Comparison of ENCODE assay signal across 19 cellular contexts in the genomic region with DNA sequence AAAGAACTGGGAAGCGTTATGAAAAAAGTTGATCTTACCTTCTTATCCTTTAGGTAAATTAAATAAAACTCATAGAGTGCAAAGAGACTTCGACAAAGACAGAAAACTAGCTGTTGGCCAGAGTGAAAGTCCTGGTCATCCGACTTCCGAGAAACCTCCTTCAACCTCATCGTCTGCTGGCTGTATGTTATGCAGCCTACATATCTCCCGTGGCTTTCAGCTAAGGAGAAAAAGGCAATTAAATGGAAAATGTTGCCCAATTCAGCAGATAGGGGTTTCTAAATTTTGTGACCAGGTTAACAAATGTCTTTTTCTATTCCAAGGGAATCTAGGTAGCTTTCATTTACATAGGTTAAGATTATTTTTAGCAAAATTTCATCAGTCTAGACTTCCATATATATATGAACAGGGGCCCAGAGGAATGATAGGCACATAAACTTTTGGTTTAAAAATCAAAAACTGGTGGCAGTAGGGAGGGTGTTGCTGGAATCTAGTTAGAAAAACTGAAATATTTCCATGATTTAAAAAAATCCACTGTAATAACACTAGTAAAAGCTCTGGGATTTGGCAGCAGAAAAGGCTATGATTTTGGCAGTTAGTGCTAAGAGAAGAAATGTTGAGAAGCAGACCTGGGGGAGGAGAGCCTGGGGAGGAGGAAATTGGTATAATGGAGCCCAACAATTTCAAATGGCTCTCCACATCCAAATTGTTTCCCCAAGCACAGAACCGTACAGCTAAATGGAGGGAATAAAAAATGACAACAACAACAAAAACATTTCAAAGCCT. TPM values are rescaled to one million over a fixed set of nuclear protein-coding genes. Genes with fewer than 3 reads are reported as not detected.
DNase-seq lines count a peak whose midpoint lies in the region; ATAC-seq and TF ChIP-seq lines count a peak whose summit lies in the region.
"Had no signal": no experiment of that assay in that cellular context is flagged by ENCODE, and none has a peak within 500 bp of the region (broad histone marks: within the 10 kb centered on the region; RNA-seq: fewer than 3 reads in every experiment).

No MANE protein-coding gene starts in this region.

- ATAC-seq in GM23338, result no peak
- no peak for ATAC-seq in body of pancreas

- H3K27me3 ChIP-seq in GM23338 (ENCODE audit: insufficient read depth), result no peaks in the 10 kb centered on the region
- no peaks in the 10 kb centered on the region for H3K27me3 ChIP-seq in body of pancreas
- no peaks in the 10 kb centered on the region for H3K27me3 ChIP-seq in smooth muscle cell (ENCODE audit: low read depth)
- H3K27me3 ChIP-seq: foreskin keratinocyte had no signal

- no peaks in the 10 kb centered on the region for H3K9me3 ChIP-seq in body of pancreas
- no peaks in the 10 kb centered on the region for H3K9me3 ChIP-seq in mesodermal cell (ENCODE audit: control insufficient read depth, low read length)
- no peaks in the 10 kb centered on the region for H3K9me3 ChIP-seq in smooth muscle cell (replicated peaks; ENCODE audit: low read depth)

- H4K20me1 ChIP-seq in GM23338 (replicated peaks; ENCODE audit: insufficient read depth) (peaks cover 20% of the 10 kb centered on the region), smooth muscle cell (ENCODE audit: low read depth) (peaks cover 28% of the 10 kb centered on the region)

- no peak for TF ChIP-seq POLR2A in body of pancreas (IDR thresholded peaks at IDR 0.05)

- H3K4me2 ChIP-seq in GM23338, result no peak overlapping the region
- peak overlapping the region; percentile 79 for H3K4me2 ChIP-seq in smooth muscle cell
- H3K4me2 ChIP-seq: KMS-11 had no signal

- H3F3A ChIP-seq in GM23338 (replicated peaks; ENCODE audit: low read depth) (peaks cover 1% of the 10 kb centered on the region; the same call in 1 of the 2 replicates), smooth muscle cell (ENCODE audit: low read depth) (peaks cover 29% of the 10 kb centered on the region)

- no peak overlapping the region for H2AFZ ChIP-seq in GM23338
- H2AFZ ChIP-seq in smooth muscle cell (ENCODE audit: low read depth), result no peak overlapping the region

- 89 to 90% methylated on average over 7 of the region's 7 CpGs for WGBS in body of pancreas, 2 donors
- WGBS in mesodermal cell (ENCODE audit: insufficient coverage in 2 of 2), 2 experiments, result 95 to 100% methylated on average over 4 of the region's 7 CpGs
- WGBS in smooth muscle cell (ENCODE audit: low lambda C conversion rate), result 40% methylated on average over 7 of the region's 7 CpGs

- no peaks in the 10 kb centered on the region for H3K9me2 ChIP-seq in GM23338 (ENCODE audit: insufficient read depth)

- no peak overlapping the region for H3K4me3 Mint-ChIP-seq in GM23338
- H3K4me3 Mint-ChIP-seq: CD4-positive, alpha-beta memory T cell; neural crest cell; T-helper 1 cell treated with Interleukin-12 subunit alpha and Interleukin-12 subunit beta and Interleukin-4 antibody, amounts not matched to agents 30 μg/mL and 1 μg/mL, for 36 hours had no signal

- intact Hi-C loops in body of pancreas (cut with DNase I), result no loop called here

- TF ChIP-seq CTCF in GM23338 (conservative IDR thresholded peaks at IDR 0.05; ENCODE audit: low read depth in 2 of 2), result no peak
- TF ChIP-seq CTCF in body of pancreas (IDR thresholded peaks at IDR 0.05), result no peak
- no peak for TF ChIP-seq CTCF in smooth muscle cell (IDR thresholded peaks at IDR 0.05; ENCODE audit: borderline replicate concordance, insufficient read depth, poor library complexity, severe bottlenecking)

- no peak for DNase-seq in GM23338 (ENCODE audit: low spot score)
- DNase-seq in body of pancreas, result no peak
- DNase-seq in smooth muscle cell (lab: John Stamatoyannopoulos, UW; ENCODE audit: unreplicated experiment), result no peak
- DNase-seq in NCI-H187 (lab: John Stamatoyannopoulos, UW), result no peak
- no peak for DNase-seq in activated CD4-positive, CD25-positive, alpha-beta regulatory T cell treated with anti-CD3 and anti-CD28 coated beads, Interleukin-2, amount 50 U/mL, for 72 hours
- DNase-seq in NCI-H2227 treated with DMSO at 0.1 percent for 48 hours (lab: John Stamatoyannopoulos, UW), result no peak
- no peak for DNase-seq in NCI-H446 (lab: John Stamatoyannopoulos, UW)
- DNase-seq: activated naive CD4-positive, alpha-beta T cell; CD4-positive, alpha-beta memory T cell; hypothalamus; NCI-H1048; NCI-H2029 treated with DMSO at 0.1 percent for 48 hours; NCI-H524 treated with DMSO at 0.1 percent for 48 hours; substantia nigra had no signal

- peaks cover 60% of the 10 kb centered on the region for H3K36me3 Mint-ChIP-seq in GM23338 (ENCODE audit: low read depth)

- H3K36me3 ChIP-seq in GM23338 (ENCODE audit: insufficient read depth), result peaks cover 11% of the 10 kb centered on the region; the same call in 1 of the 2 replicates
- H3K36me3 ChIP-seq in body of pancreas (replicated peaks in 1 of 2; ENCODE audit: insufficient read depth in 1 of 2, low read depth in 2 of 2), result no peaks in the 10 kb centered on the region
- peaks cover 63% of the 10 kb centered on the region for H3K36me3 ChIP-seq in mesodermal cell (ENCODE audit: control insufficient read depth, insufficient read depth, low read length)
- H3K36me3 ChIP-seq in smooth muscle cell (ENCODE audit: low read depth), result no peaks in the 10 kb centered on the region

- no peak overlapping the region for H3K4me3 ChIP-seq in GM23338
- no peak overlapping the region for H3K4me3 ChIP-seq in body of pancreas
- H3K4me3 ChIP-seq in mesodermal cell (ENCODE audit: extremely low read depth, insufficient read depth, low read length, poor library complexity, severe bottlenecking), result no peak overlapping the region
- H3K4me3 ChIP-seq in smooth muscle cell, result no peak overlapping the region

- H3K4me1 ChIP-seq in GM23338 (ENCODE audit: insufficient read depth) (peaks cover 53% of the 10 kb centered on the region), body of pancreas (peaks cover 40% of the 10 kb centered on the region), mesodermal cell (ENCODE audit: control insufficient read depth, insufficient read depth, low read length, poor library complexity, severe bottlenecking) (peaks cover 40% of the 10 kb centered on the region), smooth muscle cell (ENCODE audit: low read depth) (peaks cover 35% of the 10 kb centered on the region)

- H3K27ac ChIP-seq in GM23338 (ENCODE audit: low read depth) (peak overlapping the region; percentile 55), body of pancreas (peak overlapping the region in 3 of 4 donors; percentile 79 to 88 (median 86)), mesodermal cell (ENCODE audit: low read depth, low read length, severe bottlenecking) (peak overlapping the region; percentile 95), smooth muscle cell (ENCODE audit: low read depth) (peak overlapping the region; percentile 98)
- H3K27ac ChIP-seq: KMS-11 had no signal

- peaks cover 57% of the 10 kb centered on the region for H3K4me1 Mint-ChIP-seq in GM23338
- H3K4me1 Mint-ChIP-seq: CD4-positive, alpha-beta memory T cell had no signal

- peaks cover 2% of the 10 kb centered on the region for H3K27me3 Mint-ChIP-seq in GM23338 (ENCODE audit: insufficient read depth, low read depth, poor library complexity)

- peak overlapping the region; percentile 80; the same call in 1 of the 2 replicates for H3K27ac Mint-ChIP-seq in GM23338
- H3K27ac Mint-ChIP-seq: CD4-positive, alpha-beta memory T cell; T-helper 1 cell treated with Interleukin-12 subunit alpha and Interleukin-12 subunit beta and Interleukin-4 antibody, amounts not matched to agents 30 μg/mL and 1 μg/mL, for 36 hours had no signal

- H3K79me2 ChIP-seq in GM23338 (replicated peaks; ENCODE audit: insufficient read depth) (peaks cover 96% of the 10 kb centered on the region), smooth muscle cell (ENCODE audit: low read depth) (peaks cover 72% of the 10 kb centered on the region)

- no peaks in the 10 kb centered on the region for H3K9me3 Mint-ChIP-seq in GM23338
- H3K9me3 Mint-ChIP-seq: CD4-positive, alpha-beta memory T cell; neural crest cell; T-helper 1 cell treated with Interleukin-12 subunit alpha and Interleukin-12 subunit beta and Interleukin-4 antibody, amounts not matched to agents 30 μg/mL and 1 μg/mL, for 36 hours had no signal

- H3K9ac ChIP-seq in smooth muscle cell (ENCODE audit: low read depth), result peak overlapping the region; percentile 78
- H3K9ac ChIP-seq: KMS-11 had no signal

TF ChIP-seq in GM23338, 12 proteins besides CTCF, POLR2A, EP300 and RAD21:
- TF ChIP-seq, protein P1, sequence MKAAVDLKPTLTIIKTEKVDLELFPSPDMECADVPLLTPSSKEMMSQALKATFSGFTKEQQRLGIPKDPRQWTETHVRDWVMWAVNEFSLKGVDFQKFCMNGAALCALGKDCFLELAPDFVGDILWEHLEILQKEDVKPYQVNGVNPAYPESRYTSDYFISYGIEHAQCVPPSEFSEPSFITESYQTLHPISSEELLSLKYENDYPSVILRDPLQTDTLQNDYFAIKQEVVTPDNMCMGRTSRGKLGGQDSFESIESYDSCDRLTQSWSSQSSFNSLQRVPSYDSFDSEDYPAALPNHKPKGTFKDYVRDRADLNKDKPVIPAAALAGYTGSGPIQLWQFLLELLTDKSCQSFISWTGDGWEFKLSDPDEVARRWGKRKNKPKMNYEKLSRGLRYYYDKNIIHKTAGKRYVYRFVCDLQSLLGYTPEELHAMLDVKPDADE (IDR thresholded peaks at IDR 0.05), result no peak
- TF ChIP-seq STAT1 (IDR thresholded peaks at IDR 0.05; ENCODE audit: unreplicated experiment), result no peak
- no peak for TF ChIP-seq CREB1 (CRISPR knock-in tag; IDR thresholded peaks at IDR 0.05; ENCODE audit: low read depth)
- TF ChIP-seq EZH2phosphoT487 (IDR thresholded peaks at IDR 0.05; ENCODE audit: unreplicated experiment), result no peak
- TF ChIP-seq JUNB (IDR thresholded peaks at IDR 0.05; ENCODE audit: unreplicated experiment), result no peak
- no peak for TF ChIP-seq ZNF114 (CRISPR knock-in tag; IDR thresholded peaks at IDR 0.05)

RNA-seq across cellular contexts. Expression of a gene that starts 32.1 kb away (rescaled TPM):
- 90.3 and 95.8 TPM in 2 replicates for total RNA-seq in GM23338 (2014; rRNA removed; shearing (Covaris generic))
- 46.7 and 58.8 TPM in 2 replicates for polyA plus RNA-seq in GM23338 (2016; fragmentation: Nextera tagmentation; extraction: Ambion mirVana)
- 10 to 100 TPM; 25.7 to 27.5 TPM for total RNA-seq in body of pancreas
- 76.7 TPM for polyA plus RNA-seq in mesodermal cell (2013, experiment 1 of 2)
- polyA plus RNA-seq in mesodermal cell (2013, experiment 2 of 2), result 79.3 TPM
- 209 and 211 TPM in 2 replicates for total RNA-seq in smooth muscle cell
- 111 and 113 TPM in 2 replicates for polyA plus RNA-seq in smooth muscle cell
